Comparison of ENCODE assay signal across 19 cellular contexts in genomic region chr5:149203896-149204544, GRCh38.
DNase-seq lines count a peak whose midpoint lies in the region; ATAC-seq, FAIRE-seq and TF ChIP-seq lines count a peak whose summit lies in the region.
"Had no signal": no experiment of that assay in that cellular context is flagged by ENCODE, and none has a peak within 500 bp of the region (broad histone marks: within the 10 kb centered on the region; RNA-seq: fewer than 3 reads in every experiment).

No MANE protein-coding gene starts in this region.

- H3K36me3 Mint-ChIP-seq in HFFc6 (ENCODE audit: low read depth) (peaks cover 15% of the 10 kb centered on the region), astrocyte (ENCODE audit: low read depth, unreplicated experiment) (no peaks in the 10 kb centered on the region), WTC11 (no peaks in the 10 kb centered on the region)
- H3K36me3 Mint-ChIP-seq: CD4-positive, CD25-positive, alpha-beta regulatory T cell had no signal

- H3K27ac ChIP-seq in astrocyte (ENCODE audit: low read depth, low read length) = peak overlapping the region; percentile 32
- H3K27ac ChIP-seq: suprapubic skin had no signal

- H3K9ac ChIP-seq in astrocyte (ENCODE audit: low read length) = peak overlapping the region; percentile 5

- no peaks in the 10 kb centered on the region for H4K20me1 ChIP-seq in astrocyte (ENCODE audit: insufficient read depth, low read length)

- H3K79me2 ChIP-seq in astrocyte (ENCODE audit: insufficient read depth, low read length) = no peaks in the 10 kb centered on the region

- H3K4me3 Mint-ChIP-seq in HFFc6 (no peak overlapping the region), astrocyte (ENCODE audit: unreplicated experiment) (no peak overlapping the region), WTC11 (no peak overlapping the region)
- H3K4me3 Mint-ChIP-seq: CD4-positive, CD25-positive, alpha-beta regulatory T cell; neural crest cell had no signal

- H3K27ac Mint-ChIP-seq in HFFc6 (no peak overlapping the region), astrocyte (ENCODE audit: unreplicated experiment) (no peak overlapping the region), WTC11 (no peak overlapping the region)
- H3K27ac Mint-ChIP-seq: CD4-positive, CD25-positive, alpha-beta regulatory T cell had no signal

- H3K4me1 Mint-ChIP-seq in HFFc6 (ENCODE audit: low read depth) (peaks cover 11% of the 10 kb centered on the region), astrocyte (ENCODE audit: low read depth, unreplicated experiment) (peaks cover 9% of the 10 kb centered on the region), WTC11 (no peaks in the 10 kb centered on the region)
- H3K4me1 Mint-ChIP-seq: CD4-positive, CD25-positive, alpha-beta regulatory T cell; neural crest cell had no signal

- no peak overlapping the region for H2AFZ ChIP-seq in astrocyte (ENCODE audit: low read depth, low read length)

- H3K4me3 ChIP-seq in astrocyte (ENCODE audit: insufficient read depth, low read depth, low read length) = no peak overlapping the region
- H3K4me3 ChIP-seq: GM12878, HAP-1, suprapubic skin had no signal

- no peaks in the 10 kb centered on the region for H3K27me3 ChIP-seq in astrocyte (ENCODE audit: insufficient read depth, low read length)
- H3K27me3 ChIP-seq: suprapubic skin had no signal

- POLR2A ChIA-PET in WTC11 (lab: Charles Lee) = no interaction called here

- peak; percentile 60 for FAIRE-seq in astrocyte (lab: Jason Lieb, UNC)
- FAIRE-seq: GM12878 had no signal

- H3K9me3 Mint-ChIP-seq in HFFc6 = no peaks in the 10 kb centered on the region
- H3K9me3 Mint-ChIP-seq in astrocyte (ENCODE audit: unreplicated experiment) = no peaks in the 10 kb centered on the region
- no peaks in the 10 kb centered on the region for H3K9me3 Mint-ChIP-seq in WTC11
- H3K9me3 Mint-ChIP-seq: CD4-positive, CD25-positive, alpha-beta regulatory T cell; neural crest cell had no signal

- peak; percentile 77 for DNase-seq in HFFc6
- peak; percentile 80 for DNase-seq in astrocyte (ENCODE audit: low read depth)
- peak; percentile 59 for DNase-seq in inferior parietal cortex (ENCODE audit: extremely low spot score)
- no peak for DNase-seq in NCI-H1930 (lab: John Stamatoyannopoulos, UW)
- DNase-seq in WTC11 (ENCODE audit: low spot score) = no peak
- no peak for DNase-seq in SKM-1 (lab: John Stamatoyannopoulos, UW; ENCODE audit: unreplicated experiment)
- DNase-seq: activated CD4-positive, alpha-beta T cell treated with anti-CD3 and anti-CD28 coated beads for 1 hour; activated naive CD4-positive, alpha-beta T cell; CD4-positive, CD25-positive, alpha-beta regulatory T cell; DND-41; effector CD8-positive, alpha-beta T cell; right cardiac atrium; Right ventricle myocardium superior; T-helper 2 cell had no signal

- H3K9me3 ChIP-seq in astrocyte (ENCODE audit: insufficient read depth, low read depth, low read length) = no peaks in the 10 kb centered on the region
- H3K9me3 ChIP-seq: HAP-1, suprapubic skin had no signal

- ATAC-seq in WTC11 = no peak
- no peak for ATAC-seq in HG02970 (IDR thresholded peaks at IDR 0.05; ENCODE audit: low FRiP score, unreplicated experiment)
- ATAC-seq: GM12878, right cardiac atrium had no signal

- TF ChIP-seq CTCF in HFFc6 (IDR thresholded peaks at IDR 0.05) (no peak), astrocyte (IDR thresholded peaks at IDR 0.05; ENCODE audit: insufficient read depth, low read depth, low read length) (no peak), WTC11 (IDR thresholded peaks at IDR 0.05) (no peak)

- H3K4me1 ChIP-seq in astrocyte (ENCODE audit: insufficient read depth, low read length) = peaks cover 29% of the 10 kb centered on the region
- H3K4me1 ChIP-seq: HAP-1 had no signal

- H3K4me2 ChIP-seq in astrocyte (ENCODE audit: low read length) = no peak overlapping the region

- CTCF ChIA-PET in WTC11 (lab: Charles Lee) = no interaction called here

- H3K27me3 Mint-ChIP-seq in HFFc6 (ENCODE audit: insufficient read depth) (peaks cover 2% of the 10 kb centered on the region; the same call in 1 of the 2 replicates), astrocyte (ENCODE audit: low read depth, unreplicated experiment) (peaks cover under 1% of the 10 kb centered on the region), WTC11 (ENCODE audit: low read depth) (no peaks in the 10 kb centered on the region; the same call in 1 of the 2 replicates)
- H3K27me3 Mint-ChIP-seq: CD4-positive, CD25-positive, alpha-beta regulatory T cell had no signal

- H3K36me3 ChIP-seq in astrocyte (ENCODE audit: insufficient read depth, low read length) = peaks cover 15% of the 10 kb centered on the region
- H3K36me3 ChIP-seq: HAP-1 had no signal

TF ChIP-seq in WTC11, 78 proteins besides CTCF, POLR2A, EP300 and RAD21 (continues in another document):
- TF ChIP-seq ZNF532 (CRISPR knock-in tag; IDR thresholded peaks at IDR 0.05; ENCODE audit: borderline replicate concordance) (no peak), E2F1 (CRISPR knock-in tag; IDR thresholded peaks at IDR 0.05) (no peak), TCF7 (CRISPR knock-in tag; IDR thresholded peaks at IDR 0.05; ENCODE audit: low read depth) (no peak), SMAD3 (CRISPR knock-in tag; IDR thresholded peaks at IDR 0.05; ENCODE audit: borderline replicate concordance) (no peak), USF1 (CRISPR knock-in tag; IDR thresholded peaks at IDR 0.05) (no peak), ELF4 (CRISPR knock-in tag; IDR thresholded peaks at IDR 0.05; ENCODE audit: low read depth) (no peak), ZNF671 (CRISPR knock-in tag; IDR thresholded peaks at IDR 0.05) (no peak), ZNF416 (CRISPR knock-in tag; IDR thresholded peaks at IDR 0.05) (no peak), FOXP4 (CRISPR knock-in tag; IDR thresholded peaks at IDR 0.05) (no peak)

Comparison
In these comparisons a context has a peak if more than half of its experiments do, and no peak if none do; other contexts are left out.
1. DNase-seq: peak in HFFc6 (single experiment), astrocyte (single experiment) and inferior parietal cortex (single experiment); none in NCI-H1930 (0 of 2), WTC11 (single experiment) and SKM-1 (single experiment).